In the genomic region with DNA sequence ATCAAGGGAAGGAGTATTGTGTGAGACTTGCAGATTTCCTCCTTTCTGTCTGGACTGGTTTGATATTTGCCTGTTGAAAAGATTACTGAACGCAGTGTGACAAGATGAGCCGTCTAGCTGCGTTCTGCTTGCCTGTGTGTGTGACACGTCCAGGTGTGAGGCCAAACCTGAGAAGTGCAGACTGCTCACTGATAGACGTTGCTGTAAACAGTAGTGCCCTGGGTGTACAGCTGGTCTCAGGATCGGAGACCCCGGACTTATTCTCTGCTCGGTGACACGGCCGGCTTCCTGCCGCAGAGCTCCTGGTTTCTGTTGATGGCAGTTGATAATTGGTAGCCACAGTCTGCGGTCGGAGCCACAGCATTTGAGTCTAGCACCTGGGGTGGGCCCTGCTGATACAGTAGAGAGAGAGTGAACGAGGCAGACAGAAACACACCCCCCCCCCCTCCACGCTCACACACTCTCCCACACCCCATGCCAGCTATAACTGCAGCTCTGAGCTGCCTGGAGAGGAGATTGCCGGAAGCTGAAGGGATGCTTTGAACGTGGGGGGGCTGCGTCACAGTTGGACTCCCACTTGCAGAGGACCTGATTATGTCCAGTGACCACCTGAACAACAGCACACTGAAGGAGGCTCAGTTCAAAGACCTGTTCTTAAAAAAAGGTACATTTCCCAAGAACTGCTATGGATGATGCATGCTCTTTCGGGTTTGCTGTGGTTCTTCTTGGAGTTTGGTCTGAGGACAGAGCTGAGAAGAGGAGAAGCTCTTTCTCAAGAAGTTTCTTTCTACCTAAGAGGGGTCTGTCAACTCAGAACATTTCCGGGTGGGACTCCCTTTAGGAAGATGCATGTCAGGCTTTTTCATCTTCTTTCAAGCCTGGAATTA, we compare ENCODE assay signal across 8 cellular contexts.
A peak's percentile ranks its signal among the peaks of the same experiment; 100 is the strongest.
DNase-seq lines count a peak whose midpoint lies in the region; ATAC-seq and TF ChIP-seq lines count a peak whose summit lies in the region.

No MANE protein-coding gene starts in this region.

- TF ChIP-seq EP300 in tibial nerve (IDR thresholded peaks at IDR 0.05) = no peak

- peaks cover 9% of the 10 kb centered on the region for H3K36me3 ChIP-seq in BLaER1
- no peaks in the 10 kb centered on the region for H3K36me3 ChIP-seq in tibial nerve

- TF ChIP-seq CTCF in osteocyte (IDR thresholded peaks at IDR 0.05) (no peak), tibial nerve (IDR thresholded peaks at IDR 0.05) (no peak)

- peak; percentile 84 for DNase-seq in activated CD4-positive, alpha-beta T cell treated with anti-CD3 and anti-CD28 coated beads, Interleukin-2, amount 10 ng/mL, durations not matched to agents 7 days and 5 days
- peak; percentile 66 to 73 (median 70) for DNase-seq in effector memory CD8-positive, alpha-beta T cell
- DNase-seq in osteocyte (ENCODE audit: extremely low spot score, unreplicated experiment) = peak; percentile 70
- no peak for DNase-seq in tibial nerve (ENCODE audit: low spot score in 2 of 2)
- DNase-seq in DMS 273 (lab: John Stamatoyannopoulos, UW; ENCODE audit: unreplicated experiment) = no peak

- WGBS in tibial nerve, 2 donors = 56 to 64% methylated on average over 14 to 20 of the region's 20 CpGs

- H3K36me3 Mint-ChIP-seq in activated CD4-positive, alpha-beta T cell treated with anti-CD3 and anti-CD28 coated beads, Interleukin-2, amount 10 ng/mL, durations not matched to agents 7 days and 5 days (ENCODE audit: low read depth) = peaks cover 11% of the 10 kb centered on the region
- H3K36me3 Mint-ChIP-seq in effector memory CD8-positive, alpha-beta T cell (ENCODE audit: insufficient read depth) = peaks cover 23% of the 10 kb centered on the region
- no peaks in the 10 kb centered on the region for H3K36me3 Mint-ChIP-seq in osteocyte (ENCODE audit: unreplicated experiment)

- peak overlapping the region; percentile 97 for H3K4me2 ChIP-seq in BLaER1

- no peak for TF ChIP-seq POLR2A in tibial nerve (IDR thresholded peaks at IDR 0.05)

- H3K27ac Mint-ChIP-seq in activated CD4-positive, alpha-beta T cell treated with anti-CD3 and anti-CD28 coated beads, Interleukin-2, amount 10 ng/mL, durations not matched to agents 7 days and 5 days = peak overlapping the region; percentile 96
- H3K27ac Mint-ChIP-seq in effector memory CD8-positive, alpha-beta T cell = peak overlapping the region; percentile 83 to 95
- no peak overlapping the region for H3K27ac Mint-ChIP-seq in osteocyte (ENCODE audit: unreplicated experiment)

- H3K9ac ChIP-seq in BLaER1 = peak overlapping the region; percentile 87

- H3K4me1 ChIP-seq in BLaER1 = peaks cover 71% of the 10 kb centered on the region
- H3K4me1 ChIP-seq in tibial nerve = peaks cover 0 to 26% (median 15%) of the 10 kb centered on the region in 4 donors

- CTCF ChIA-PET in activated CD4-positive, alpha-beta T cell treated with anti-CD3 and anti-CD28 coated beads, Interleukin-2, amount 10 ng/mL, durations not matched to agents 7 days and 5 days (lab: Charles Lee) = interaction anchor here (0.9 to 1.8 kb wide), 5 partner anchors 9 to 50 kb away, joined by 3 to 4 read pairs (median 3); no protein-coding TSS in a partner anchor

- POLR2A ChIA-PET in activated CD4-positive, alpha-beta T cell treated with anti-CD3 and anti-CD28 coated beads, Interleukin-2, amount 10 ng/mL, durations not matched to agents 7 days and 5 days (lab: Charles Lee) = interaction anchor here (0.5 to 1.3 kb wide), 2 partner anchors 33 to 323 kb away, joined by 4 to 5 read pairs; no protein-coding TSS in a partner anchor

- peak overlapping the region; percentile 75 for H3K4me3 Mint-ChIP-seq in activated CD4-positive, alpha-beta T cell treated with anti-CD3 and anti-CD28 coated beads, Interleukin-2, amount 10 ng/mL, durations not matched to agents 7 days and 5 days
- peak overlapping the region; percentile 84 to 90 for H3K4me3 Mint-ChIP-seq in effector memory CD8-positive, alpha-beta T cell
- peak overlapping the region; percentile 46 for H3K4me3 Mint-ChIP-seq in osteocyte (ENCODE audit: unreplicated experiment)

- H3K9me3 ChIP-seq in BLaER1 (no peaks in the 10 kb centered on the region), tibial nerve (no peaks in the 10 kb centered on the region)

- H3K27ac ChIP-seq in BLaER1 (peak overlapping the region; percentile 91), tibial nerve (peak overlapping the region; percentile 56 to 77 (median 69))

- ATAC-seq in GM19455 (IDR thresholded peaks at IDR 0.05; ENCODE audit: unreplicated experiment) = peak; percentile 71
- ATAC-seq in HG03571 (IDR thresholded peaks at IDR 0.05; ENCODE audit: unreplicated experiment) = peak; percentile 62
- ATAC-seq in effector memory CD8-positive, alpha-beta T cell (replicated peaks) = peak; percentile 73

- peaks cover 25% of the 10 kb centered on the region for H4K20me1 ChIP-seq in BLaER1

- no peaks in the 10 kb centered on the region for H3K27me3 Mint-ChIP-seq in activated CD4-positive, alpha-beta T cell treated with anti-CD3 and anti-CD28 coated beads, Interleukin-2, amount 10 ng/mL, durations not matched to agents 7 days and 5 days
- H3K27me3 Mint-ChIP-seq in effector memory CD8-positive, alpha-beta T cell = peaks cover 6 to 19% of the 10 kb centered on the region in 2 donors
- peaks cover 32% of the 10 kb centered on the region for H3K27me3 Mint-ChIP-seq in osteocyte (ENCODE audit: unreplicated experiment)

- peaks cover 96% of the 10 kb centered on the region for H3K4me1 Mint-ChIP-seq in activated CD4-positive, alpha-beta T cell treated with anti-CD3 and anti-CD28 coated beads, Interleukin-2, amount 10 ng/mL, durations not matched to agents 7 days and 5 days
- peaks cover 65 to 78% of the 10 kb centered on the region in 2 donors for H3K4me1 Mint-ChIP-seq in effector memory CD8-positive, alpha-beta T cell (ENCODE audit: low read depth in 2 of 2)
- peaks cover 16% of the 10 kb centered on the region for H3K4me1 Mint-ChIP-seq in osteocyte (ENCODE audit: unreplicated experiment)

- H3K27me3 ChIP-seq in BLaER1 (no peaks in the 10 kb centered on the region), tibial nerve (no peaks in the 10 kb centered on the region)

- H3K4me3 ChIP-seq in BLaER1 (peak overlapping the region; percentile 84), tibial nerve (peak overlapping the region; percentile 15 to 46 (median 34))

- H3K9me3 Mint-ChIP-seq in activated CD4-positive, alpha-beta T cell treated with anti-CD3 and anti-CD28 coated beads, Interleukin-2, amount 10 ng/mL, durations not matched to agents 7 days and 5 days = no peaks in the 10 kb centered on the region
- no peaks in the 10 kb centered on the region for H3K9me3 Mint-ChIP-seq in effector memory CD8-positive, alpha-beta T cell
- no peaks in the 10 kb centered on the region for H3K9me3 Mint-ChIP-seq in osteocyte (ENCODE audit: unreplicated experiment)

Comparison
In these comparisons a context has a peak if more than half of its experiments do, and no peak if none do; other contexts are left out.
1. DNase-seq: peak in activated CD4-positive, alpha-beta T cell treated with anti-CD3 and anti-CD28 coated beads, Interleukin-2, amount 10 ng/mL, durations not matched to agents 7 days and 5 days (single experiment), effector memory CD8-positive, alpha-beta T cell (3 of 3) and osteocyte (single experiment); none in tibial nerve (0 of 2) and DMS 273 (single experiment).
2. Peak in every context shown above with its lines, with median percentiles within 50 percentile points of each other: ATAC-seq and H3K4me3 Mint-ChIP-seq.